Comparison of ENCODE assay signal across 24 cellular contexts in genomic region chr5:135482383-135482933, GRCh38. TPM values are rescaled to one million over a fixed set of nuclear protein-coding genes. Genes with fewer than 3 reads are reported as not detected.
A peak's percentile ranks its signal among the peaks of the same experiment; 100 is the strongest.
DNase-seq lines count a peak whose midpoint lies in the region; ATAC-seq and TF ChIP-seq lines count a peak whose summit lies in the region.
"Had no signal": no experiment of that assay in that cellular context is flagged by ENCODE, and none has a peak within 500 bp of the region (broad histone marks: within the 10 kb centered on the region; RNA-seq: fewer than 3 reads in every experiment).

No MANE protein-coding gene starts in this region.

- DNase-seq in cardiac septum (ENCODE audit: low spot score) (peak; percentile 39), heart right ventricle (no peak), OCI-M2 (lab: John Stamatoyannopoulos, UW; ENCODE audit: unreplicated experiment) (peak; percentile 36), adrenal gland (peak in 6 of 7 donors; percentile 61 to 88 (median 68)), cerebellar nuclear complex (lab: John Stamatoyannopoulos, UW) (no peak), posterior vena cava (ENCODE audit: low spot score) (no peak), upper lobe of right lung (no peak)
- DNase-seq in activated CD8-positive, alpha-beta memory T cell treated with anti-CD3 and anti-CD28 coated beads, Interleukin-2, amount 50 U/mL, for 4 hours, result no peak
- DNase-seq: activated CD4-positive, alpha-beta T cell treated with anti-CD3 and anti-CD28 coated beads, Interleukin-2, amount 10 ng/mL, durations not matched to agents 7 days and 5 days; activated naive CD4-positive, alpha-beta T cell treated with Interleukin-2 at 50 U/mL for 16 hours; caudate nucleus; DMS53; NCI-H1092; NCI-H2081 treated with DMSO at 0.1 percent for 48 hours; NCI-H510A; small intestine; stimulated activated CD4-positive, alpha-beta T cell treated with anti-CD3 and anti-CD28 coated beads, Interleukin-2, amount 100 ng/mL, for 48 hours; stomach; T1000 had no signal

- 74 to 83% methylated on average over 9 of the region's 9 CpGs for WGBS in heart right ventricle, 2 donors
- 45 to 56% (median 52%) methylated on average over 9 of the region's 9 CpGs for WGBS in adrenal gland, 4 donors

- no peak overlapping the region for H3K27ac ChIP-seq in heart right ventricle
- no peak overlapping the region for H3K27ac ChIP-seq in adrenal gland
- no peak overlapping the region for H3K27ac ChIP-seq in upper lobe of right lung
- H3K27ac ChIP-seq: esophagus muscularis mucosa, prostate gland, stomach had no signal

- peaks cover 8 to 78% (median 52%) of the 10 kb centered on the region in 7 donors for H3K27me3 ChIP-seq in heart right ventricle
- H3K27me3 ChIP-seq in adrenal gland, result peaks cover 7% of the 10 kb centered on the region
- peaks cover 29% of the 10 kb centered on the region for H3K27me3 ChIP-seq in upper lobe of right lung

- no peaks in the 10 kb centered on the region for H3K9me3 ChIP-seq in heart right ventricle
- no peaks in the 10 kb centered on the region for H3K9me3 ChIP-seq in adrenal gland (replicated peaks in 1 of 3)
- no peaks in the 10 kb centered on the region for H3K9me3 ChIP-seq in upper lobe of right lung
- H3K9me3 ChIP-seq: esophagus muscularis mucosa, HAP-1, prostate gland, stomach had no signal

- H3K4me1 ChIP-seq in heart right ventricle, result no peaks in the 10 kb centered on the region
- no peaks in the 10 kb centered on the region for H3K4me1 ChIP-seq in adrenal gland (replicated peaks in 1 of 2)
- no peaks in the 10 kb centered on the region for H3K4me1 ChIP-seq in upper lobe of right lung
- H3K4me1 ChIP-seq: esophagus muscularis mucosa, HAP-1, prostate gland, stomach had no signal

- H3K4me3 ChIP-seq in heart right ventricle, result no peak overlapping the region
- no peak overlapping the region for H3K4me3 ChIP-seq in adrenal gland
- no peak overlapping the region for H3K4me3 ChIP-seq in upper lobe of right lung
- H3K4me3 ChIP-seq: esophagus muscularis mucosa, HAP-1, prostate gland, stomach had no signal

- no peak for TF ChIP-seq POLR2A in adrenal gland (IDR thresholded peaks at IDR 0.05)

- no peaks in the 10 kb centered on the region for H3K36me3 ChIP-seq in heart right ventricle
- no peaks in the 10 kb centered on the region for H3K36me3 ChIP-seq in adrenal gland (replicated peaks in 1 of 2)
- no peaks in the 10 kb centered on the region for H3K36me3 ChIP-seq in upper lobe of right lung
- H3K36me3 ChIP-seq: esophagus muscularis mucosa, HAP-1, prostate gland, stomach had no signal

- intact Hi-C loops in cardiac septum (cut with DNase I) (no loop called here), heart right ventricle (cut with DNase I) (no loop called here), adrenal gland (cut with DNase I) (no loop called here), posterior vena cava (cut with DNase I) (no loop called here), upper lobe of right lung (cut with DNase I) (no loop called here)

- no peak for TF ChIP-seq CTCF in heart right ventricle (IDR thresholded peaks at IDR 0.05)
- no peak for TF ChIP-seq CTCF in adrenal gland (IDR thresholded peaks at IDR 0.05)
- no peak for TF ChIP-seq CTCF in upper lobe of right lung (IDR thresholded peaks at IDR 0.05)

- ATAC-seq in heart right ventricle (no peak), upper lobe of right lung (no peak)

RNA-seq across cellular contexts. Expression of gene TIFAB, which starts 30.3 kb away (rescaled TPM):
- total RNA-seq in cardiac septum (not detected), heart right ventricle (1 to 10 TPM in 1 of 10 donors, under 1 TPM in 2, not detected in 7; 0.04 to 1.7 (median 0.05) TPM), adrenal gland (not detected), posterior vena cava (not detected), upper lobe of right lung (0.43 TPM)
- polyA plus RNA-seq in heart right ventricle (under 1 TPM in 1 of 2 donors, not detected in 1; under 0.01 TPM), adrenal gland (under 1 TPM in 1 of 3 donors, not detected in 2; 0.08 TPM)
- total RNA-seq: A673; activated CD4-positive, alpha-beta T cell treated with anti-CD3 and anti-CD28 coated beads, Interleukin-2, amount 10 ng/mL, durations not matched to agents 7 days and 5 days; esophagus muscularis mucosa; prostate gland; SK-MEL-5; stomach had no signal

RNA-seq across cellular contexts. Expression of gene DCANP1, which starts 35.3 kb away (rescaled TPM):
- total RNA-seq in cardiac septum (not detected), heart right ventricle (not detected), adrenal gland (not detected), posterior vena cava (not detected), upper lobe of right lung (not detected)
- polyA plus RNA-seq in heart right ventricle (not detected), adrenal gland (under 1 TPM in 1 of 3 donors, not detected in 2; 0.08 TPM)
- total RNA-seq: A673; activated CD4-positive, alpha-beta T cell treated with anti-CD3 and anti-CD28 coated beads, Interleukin-2, amount 10 ng/mL, durations not matched to agents 7 days and 5 days; prostate gland; SK-MEL-5 had no signal
- polyA plus RNA-seq: stomach had no signal

RNA-seq across cellular contexts. Expression of gene NEUROG1, which starts 53.3 kb away (rescaled TPM):
- total RNA-seq in cardiac septum (not detected), heart right ventricle (not detected), adrenal gland (not detected), posterior vena cava (not detected), upper lobe of right lung (not detected)
- polyA plus RNA-seq in heart right ventricle (not detected), adrenal gland (not detected)
- total RNA-seq: A673; activated CD4-positive, alpha-beta T cell treated with anti-CD3 and anti-CD28 coated beads, Interleukin-2, amount 10 ng/mL, durations not matched to agents 7 days and 5 days; esophagus muscularis mucosa; prostate gland; SK-MEL-5; stomach had no signal
- polyA plus RNA-seq: small intestine, stomach had no signal

Comparison
In these comparisons a context has a peak if more than half of its experiments do, and no peak if none do; other contexts are left out.
1. DNase-seq: peak in cardiac septum (single experiment), OCI-M2 (single experiment) and adrenal gland (6 of 7); none in heart right ventricle (0 of 2), cerebellar nuclear complex (0 of 2), activated CD8-positive, alpha-beta memory T cell treated with anti-CD3 and anti-CD28 coated beads, Interleukin-2, amount 50 U/mL, for 4 hours (single experiment), posterior vena cava (single experiment) and upper lobe of right lung (single experiment).